35 cellular contexts compared by ENCODE assay signal in genomic region chr7:158876984-158877383, GRCh38.
"Had no signal": no experiment of that assay in that cellular context is flagged by ENCODE, and none has a peak within 500 bp of the region (broad histone marks: within the 10 kb centered on the region; RNA-seq: fewer than 3 reads in every experiment).

No MANE protein-coding gene starts in this region.

- H3K36me3 ChIP-seq: breast epithelium had no signal

- H3K9me3 Mint-ChIP-seq: activated B cell treated with CpG ODN at 0.5 μM for 24 hours; activated CD4-positive, alpha-beta memory T cell treated with anti-CD3 and anti-CD28 coated beads, Interleukin-2, amount 10 ng/mL, durations not matched to agents 7 days and 5 days; activated CD4-positive, alpha-beta T cell treated with anti-CD3 and anti-CD28 coated beads, Interleukin-2, amount 10 ng/mL, durations not matched to agents 7 days and 5 days; activated naive CD4-positive, alpha-beta T cell treated with anti-CD3 and anti-CD28 coated beads, Interleukin-2, amount 10 ng/mL, durations not matched to agents 7 days and 5 days; activated naive CD4-positive, alpha-beta T cell treated with anti-CD3 and anti-CD28 coated beads, Interleukin-2, amount 50 U/mL, for 24 hours; activated naive CD8-positive, alpha-beta T cell treated with anti-CD3 and anti-CD28 coated beads, Interleukin-2, amount 10 ng/mL, durations not matched to agents 7 days and 5 days; activated naive CD8-positive, alpha-beta T cell treated with anti-CD3 and anti-CD28 coated beads, Interleukin-2, amount 50 U/mL, for 24 hours; activated T-cell treated with anti-CD3 and anti-CD28 coated beads, Interleukin-2, amount 50 U/mL, for 24 hours; activated T-helper 2 cell treated with anti-CD3 and anti-CD28 coated beads, Interferon-gamma antibody, Interleukin-2, Interleukin-4, amounts not matched to agents 10 μg/mL and 5 μg/mL and 100 μg/mL, durations not matched to agents 14 hours and 24 hours and 36 hours; T-cell; T-helper 1 cell treated with Interleukin-12 subunit alpha and Interleukin-12 subunit beta and Interleukin-4 antibody, amounts not matched to agents 30 μg/mL and 1 μg/mL, for 36 hours; T-helper 2 cell treated with Interferon-gamma antibody and Interleukin-4, amounts not matched to agents 5 μg/mL and 100 μg/mL, for 36 hours had no signal

- DNase-seq: activated B cell treated with CpG ODN at 0.5 μM for 24 hours; activated CD4-positive, alpha-beta memory T cell treated with anti-CD3 and anti-CD28 coated beads, Interleukin-2, amount 10 ng/mL, durations not matched to agents 7 days and 5 days; activated CD4-positive, alpha-beta T cell treated with anti-CD3 and anti-CD28 coated beads for 4 hours; activated CD4-positive, alpha-beta T cell treated with anti-CD3 and anti-CD28 coated beads, Interleukin-2, amount 10 ng/mL, durations not matched to agents 7 days and 5 days; activated CD4-positive, alpha-beta T cell treated with anti-CD3 and anti-CD28 coated beads, Interleukin-2, amount 50 U/mL, for 48 hours; activated CD4-positive, CD25-positive, alpha-beta regulatory T cell treated with anti-CD3 and anti-CD28 coated beads, Interleukin-2, amount 50 U/mL, for 72 hours; activated CD8-positive, alpha-beta memory T cell treated with anti-CD3 and anti-CD28 coated beads for 24 hours; activated CD8-positive, alpha-beta memory T cell treated with anti-CD3 and anti-CD28 coated beads, Interleukin-2, amount 10 ng/mL, durations not matched to agents 7 days and 5 days; activated CD8-positive, alpha-beta memory T cell treated with anti-CD3 and anti-CD28 coated beads, Interleukin-2, amount 50 U/mL, for 48 hours; activated CD8-positive, alpha-beta T cell treated with anti-CD3 and anti-CD28 coated beads, Interleukin-2, amount 10 ng/mL, durations not matched to agents 7 days and 5 days; activated effector memory CD4-positive, alpha-beta T cell treated with Interleukin-2 at 50 U/mL for 16 hours; activated gamma-delta T cell; activated naive CD4-positive, alpha-beta T cell treated with anti-CD3 and anti-CD28 coated beads, Interleukin-2, amount 10 ng/mL, durations not matched to agents 7 days and 5 days; activated naive CD4-positive, alpha-beta T cell treated with Interleukin-2 at 50 U/mL for 16 hours; activated naive CD8-positive, alpha-beta T cell treated with anti-CD3 and anti-CD28 coated beads, Interleukin-2, amount 10 ng/mL, durations not matched to agents 7 days and 5 days; activated naive CD8-positive, alpha-beta T cell treated with anti-CD3 and anti-CD28 coated beads, Interleukin-2, amount 50 U/mL, for 24 hours; activated T-cell treated with anti-CD3 and anti-CD28 coated beads, Interleukin-2, amount 50 U/mL, for 24 hours; activated T-cell treated with anti-CD3 and anti-CD28 coated beads, Interleukin-2, amount 50 U/mL, for 48 hours; amygdala; anterior cingulate cortex; body of pancreas; brain microvascular endothelial cell; central memory CD4-positive, alpha-beta T cell; T-cell; T-helper 2 cell; T-helper 9 cell had no signal

- H3K27ac ChIP-seq: body of pancreas, brain microvascular endothelial cell, breast epithelium, VCaP had no signal

- H3K4me3 ChIP-seq: body of pancreas, breast epithelium had no signal

- H3K9me3 ChIP-seq: body of pancreas, breast epithelium had no signal

- ATAC-seq: activated CD8-positive, alpha-beta memory T cell treated with anti-CD3 and anti-CD28 coated beads, Interleukin-2, amount 10 ng/mL, durations not matched to agents 7 days and 5 days; activated CD8-positive, alpha-beta T cell treated with anti-CD3 and anti-CD28 coated beads, Interleukin-2, amount 10 ng/mL, durations not matched to agents 7 days and 5 days; activated naive CD8-positive, alpha-beta T cell treated with anti-CD3 and anti-CD28 coated beads, Interleukin-2, amount 50 U/mL, for 24 hours; body of pancreas; T-cell had no signal

- H3K4me1 Mint-ChIP-seq: activated B cell treated with CpG ODN at 0.5 μM for 24 hours; activated CD4-positive, alpha-beta memory T cell treated with anti-CD3 and anti-CD28 coated beads, Interleukin-2, amount 10 ng/mL, durations not matched to agents 7 days and 5 days; activated CD4-positive, alpha-beta T cell treated with anti-CD3 and anti-CD28 coated beads, Interleukin-2, amount 10 ng/mL, durations not matched to agents 7 days and 5 days; activated CD8-positive, alpha-beta memory T cell treated with anti-CD3 and anti-CD28 coated beads, Interleukin-2, amount 10 ng/mL, durations not matched to agents 7 days and 5 days; activated naive CD4-positive, alpha-beta T cell treated with anti-CD3 and anti-CD28 coated beads, Interleukin-2, amount 10 ng/mL, durations not matched to agents 7 days and 5 days; activated naive CD4-positive, alpha-beta T cell treated with anti-CD3 and anti-CD28 coated beads, Interleukin-2, amount 50 U/mL, for 24 hours; activated naive CD8-positive, alpha-beta T cell treated with anti-CD3 and anti-CD28 coated beads, Interleukin-2, amount 10 ng/mL, durations not matched to agents 7 days and 5 days; activated naive CD8-positive, alpha-beta T cell treated with anti-CD3 and anti-CD28 coated beads, Interleukin-2, amount 50 U/mL, for 24 hours had no signal

- H3K27me3 Mint-ChIP-seq: activated B cell treated with CpG ODN at 0.5 μM for 24 hours; activated CD4-positive, alpha-beta memory T cell treated with anti-CD3 and anti-CD28 coated beads, Interleukin-2, amount 10 ng/mL, durations not matched to agents 7 days and 5 days; activated CD4-positive, alpha-beta T cell treated with anti-CD3 and anti-CD28 coated beads, Interleukin-2, amount 10 ng/mL, durations not matched to agents 7 days and 5 days; activated CD8-positive, alpha-beta memory T cell treated with anti-CD3 and anti-CD28 coated beads, Interleukin-2, amount 10 ng/mL, durations not matched to agents 7 days and 5 days; activated naive CD4-positive, alpha-beta T cell treated with anti-CD3 and anti-CD28 coated beads, Interleukin-2, amount 10 ng/mL, durations not matched to agents 7 days and 5 days; activated naive CD4-positive, alpha-beta T cell treated with anti-CD3 and anti-CD28 coated beads, Interleukin-2, amount 50 U/mL, for 24 hours; activated naive CD8-positive, alpha-beta T cell; activated naive CD8-positive, alpha-beta T cell treated with anti-CD3 and anti-CD28 coated beads, Interleukin-2, amount 10 ng/mL, durations not matched to agents 7 days and 5 days; activated naive CD8-positive, alpha-beta T cell treated with anti-CD3 and anti-CD28 coated beads, Interleukin-2, amount 50 U/mL, for 24 hours; activated T-cell treated with anti-CD3 and anti-CD28 coated beads, Interleukin-2, amount 50 U/mL, for 24 hours; T-cell had no signal

- H3K27ac Mint-ChIP-seq: activated B cell treated with CpG ODN at 0.5 μM for 24 hours; activated CD4-positive, alpha-beta memory T cell treated with anti-CD3 and anti-CD28 coated beads, Interleukin-2, amount 10 ng/mL, durations not matched to agents 7 days and 5 days; activated CD4-positive, alpha-beta T cell treated with anti-CD3 and anti-CD28 coated beads, Interleukin-2, amount 10 ng/mL, durations not matched to agents 7 days and 5 days; activated CD8-positive, alpha-beta memory T cell treated with anti-CD3 and anti-CD28 coated beads, Interleukin-2, amount 10 ng/mL, durations not matched to agents 7 days and 5 days; activated CD8-positive, alpha-beta T cell treated with anti-CD3 and anti-CD28 coated beads, Interleukin-2, amount 10 ng/mL, durations not matched to agents 7 days and 5 days; activated naive CD4-positive, alpha-beta T cell treated with anti-CD3 and anti-CD28 coated beads, Interleukin-2, amount 10 ng/mL, durations not matched to agents 7 days and 5 days; activated naive CD4-positive, alpha-beta T cell treated with anti-CD3 and anti-CD28 coated beads, Interleukin-2, amount 50 U/mL, for 24 hours; activated naive CD8-positive, alpha-beta T cell; activated naive CD8-positive, alpha-beta T cell treated with anti-CD3 and anti-CD28 coated beads, Interleukin-2, amount 10 ng/mL, durations not matched to agents 7 days and 5 days; activated naive CD8-positive, alpha-beta T cell treated with anti-CD3 and anti-CD28 coated beads, Interleukin-2, amount 50 U/mL, for 24 hours; activated T-cell treated with anti-CD3 and anti-CD28 coated beads, Interleukin-2, amount 50 U/mL, for 24 hours; activated T-helper 2 cell treated with anti-CD3 and anti-CD28 coated beads, Interferon-gamma antibody, Interleukin-2, Interleukin-4, amounts not matched to agents 10 μg/mL and 5 μg/mL and 100 μg/mL, durations not matched to agents 14 hours and 24 hours and 36 hours; T-cell; T-helper 1 cell treated with Interleukin-12 subunit alpha and Interleukin-12 subunit beta and Interleukin-4 antibody, amounts not matched to agents 30 μg/mL and 1 μg/mL, for 36 hours; T-helper 2 cell treated with Interferon-gamma antibody and Interleukin-4, amounts not matched to agents 5 μg/mL and 100 μg/mL, for 36 hours had no signal

- H3K4me1 ChIP-seq: body of pancreas, breast epithelium had no signal

- FAIRE-seq: astrocyte, TTC549 had no signal

- H3K4me3 Mint-ChIP-seq: activated B cell treated with CpG ODN at 0.5 μM for 24 hours; activated CD4-positive, alpha-beta memory T cell treated with anti-CD3 and anti-CD28 coated beads, Interleukin-2, amount 10 ng/mL, durations not matched to agents 7 days and 5 days; activated CD4-positive, alpha-beta T cell treated with anti-CD3 and anti-CD28 coated beads, Interleukin-2, amount 10 ng/mL, durations not matched to agents 7 days and 5 days; activated CD8-positive, alpha-beta memory T cell treated with anti-CD3 and anti-CD28 coated beads, Interleukin-2, amount 10 ng/mL, durations not matched to agents 7 days and 5 days; activated CD8-positive, alpha-beta T cell treated with anti-CD3 and anti-CD28 coated beads, Interleukin-2, amount 10 ng/mL, durations not matched to agents 7 days and 5 days; activated naive CD4-positive, alpha-beta T cell treated with anti-CD3 and anti-CD28 coated beads, Interleukin-2, amount 10 ng/mL, durations not matched to agents 7 days and 5 days; activated naive CD4-positive, alpha-beta T cell treated with anti-CD3 and anti-CD28 coated beads, Interleukin-2, amount 50 U/mL, for 24 hours; activated naive CD8-positive, alpha-beta T cell; activated naive CD8-positive, alpha-beta T cell treated with anti-CD3 and anti-CD28 coated beads, Interleukin-2, amount 10 ng/mL, durations not matched to agents 7 days and 5 days; activated naive CD8-positive, alpha-beta T cell treated with anti-CD3 and anti-CD28 coated beads, Interleukin-2, amount 50 U/mL, for 24 hours; activated T-cell treated with anti-CD3 and anti-CD28 coated beads, Interleukin-2, amount 50 U/mL, for 24 hours; T-cell; T-helper 1 cell treated with Interleukin-12 subunit alpha and Interleukin-12 subunit beta and Interleukin-4 antibody, amounts not matched to agents 30 μg/mL and 1 μg/mL, for 36 hours; T-helper 2 cell treated with Interferon-gamma antibody and Interleukin-4, amounts not matched to agents 5 μg/mL and 100 μg/mL, for 36 hours had no signal

- H3K27me3 ChIP-seq: body of pancreas, brain microvascular endothelial cell, breast epithelium had no signal
